ENCODE assay signal across 16 cellular contexts in genomic region chr13:66210677-66211076, GRCh38.
DNase-seq lines count a peak whose midpoint lies in the region; ATAC-seq and TF ChIP-seq lines count a peak whose summit lies in the region.
"Had no signal": no experiment of that assay in that cellular context is flagged by ENCODE, and none has a peak within 500 bp of the region (broad histone marks: within the 10 kb centered on the region; RNA-seq: fewer than 3 reads in every experiment).

No MANE protein-coding gene starts in this region.

- intact Hi-C loops in CD4-positive, alpha-beta memory T cell (cut with micrococcal nuclease), result no loop called here

- no peaks in the 10 kb centered on the region for H3K27me3 ChIP-seq in AG04450 (ENCODE audit: control insufficient read depth, insufficient read depth, low read length)
- H3K27me3 ChIP-seq in CD4-positive, alpha-beta memory T cell (ENCODE audit: insufficient read depth, low read length), result no peaks in the 10 kb centered on the region

- no peak for TF ChIP-seq CTCF in AG04450 (IDR thresholded peaks at IDR 0.05; ENCODE audit: low read depth, low read length)

- DNase-seq in AG04450 (ENCODE audit: low read depth, low spot score), result peak; percentile 50
- peak; percentile 86 for DNase-seq in HT1080 (ENCODE audit: low read depth)
- DNase-seq in astrocyte of the hippocampus (ENCODE audit: low read depth, low spot score), result peak; percentile 88
- peak; percentile 88 for DNase-seq in kidney glomerular epithelial cell (lab: John Stamatoyannopoulos, UW)
- DNase-seq in CD4-positive, alpha-beta memory T cell, result no peak
- DNase-seq in DMS53 (lab: John Stamatoyannopoulos, UW), result no peak
- DNase-seq: erythroblast; left cardiac atrium; NCI-H1417; stimulated activated CD4-positive, alpha-beta T cell treated with anti-CD3 and anti-CD28 coated beads, Interleukin-1b, Interleukin-23, amount 100 ng/mL, for 48 hours; T-helper 1 cell had no signal

- H3K36me3 Mint-ChIP-seq in CD4-positive, alpha-beta memory T cell, result no peaks in the 10 kb centered on the region
- H3K36me3 Mint-ChIP-seq: CD14-positive monocyte had no signal

- no peak overlapping the region for H3K27ac Mint-ChIP-seq in CD4-positive, alpha-beta memory T cell
- H3K27ac Mint-ChIP-seq: CD14-positive monocyte; stimulated activated naive CD8-positive, alpha-beta T cell treated with anti-CD3 and anti-CD28 coated beads, Interleukin-15, Interleukin-2, amounts not matched to agents 100 ng/mL and 50 ng/mL, for 24 hours had no signal

- no peaks in the 10 kb centered on the region for H3K9me3 ChIP-seq in AG04450 (ENCODE audit: control insufficient read depth, insufficient read depth, low read length)
- no peaks in the 10 kb centered on the region for H3K9me3 ChIP-seq in CD4-positive, alpha-beta memory T cell (ENCODE audit: control insufficient read depth in 1 of 2, low read length in 2 of 2)

- CTCF ChIA-PET in AG04450 (lab: Charles Lee), result no interaction called here
- CTCF ChIA-PET in CD4-positive, alpha-beta memory T cell (lab: Charles Lee; ENCODE audit: partially characterized antibody), result no interaction called here

- H3K4me3 Mint-ChIP-seq in CD4-positive, alpha-beta memory T cell, result no peak overlapping the region
- H3K4me3 Mint-ChIP-seq: CD14-positive monocyte; neural crest cell; stimulated activated naive CD8-positive, alpha-beta T cell treated with anti-CD3 and anti-CD28 coated beads, Interleukin-15, Interleukin-2, amounts not matched to agents 100 ng/mL and 50 ng/mL, for 24 hours had no signal

- no peak for ATAC-seq in HG03175 (IDR thresholded peaks at IDR 0.05; ENCODE audit: unreplicated experiment)
- no peak for ATAC-seq in HG03280 (IDR thresholded peaks at IDR 0.05; ENCODE audit: unreplicated experiment)

- H3K4me1 Mint-ChIP-seq in CD4-positive, alpha-beta memory T cell, result no peaks in the 10 kb centered on the region
- H3K4me1 Mint-ChIP-seq: CD14-positive monocyte, neural crest cell had no signal

- no peaks in the 10 kb centered on the region for H3K4me1 ChIP-seq in CD4-positive, alpha-beta memory T cell (ENCODE audit: insufficient read depth, low read length)

- peak overlapping the region; percentile 33 for H3K4me3 ChIP-seq in AG04450 (ENCODE audit: low read depth, low read length)
- H3K4me3 ChIP-seq in CD4-positive, alpha-beta memory T cell (ENCODE audit: low read length in 2 of 2), result no peak overlapping the region

- peaks cover 0 to 11% (median 2%) of the 10 kb centered on the region in 8 donors for H3K9me3 Mint-ChIP-seq in CD4-positive, alpha-beta memory T cell
- H3K9me3 Mint-ChIP-seq: neural crest cell had no signal

- no peaks in the 10 kb centered on the region for H3K27me3 Mint-ChIP-seq in CD4-positive, alpha-beta memory T cell
- H3K27me3 Mint-ChIP-seq: stimulated activated naive CD8-positive, alpha-beta T cell treated with anti-CD3 and anti-CD28 coated beads, Interleukin-15, Interleukin-2, amounts not matched to agents 100 ng/mL and 50 ng/mL, for 24 hours had no signal

- POLR2A ChIA-PET in AG04450 (lab: Yijun Ruan, JAX), result interaction anchor here (0.7 kb wide), 1 partner anchor 143 kb away, joined by 3 read pairs; no protein-coding TSS in a partner anchor
- POLR2A ChIA-PET in CD4-positive, alpha-beta memory T cell (lab: Charles Lee; ENCODE audit: partially characterized antibody), result no interaction called here

- H3K27ac ChIP-seq in AG04450 (ENCODE audit: low read depth, low read length), result no peak overlapping the region
- H3K27ac ChIP-seq in CD4-positive, alpha-beta memory T cell (ENCODE audit: low read depth, low read length), result no peak overlapping the region

- no peaks in the 10 kb centered on the region for H3K36me3 ChIP-seq in CD4-positive, alpha-beta memory T cell (ENCODE audit: insufficient read depth, low read length)

Comparison
In these comparisons a context has a peak if more than half of its experiments do, and no peak if none do; other contexts are left out.
1. DNase-seq: peak in AG04450 (single experiment), HT1080 (single experiment), astrocyte of the hippocampus (single experiment) and kidney glomerular epithelial cell (single experiment); none in CD4-positive, alpha-beta memory T cell (0 of 5) and DMS53 (single experiment).